Comparison of ENCODE assay signal across 14 cellular contexts in genomic region chr7:135971366-135971725, GRCh38. TPM values are rescaled to one million over a fixed set of nuclear protein-coding genes. Genes with fewer than 3 reads are reported as not detected.
DNase-seq lines count a peak whose midpoint lies in the region; ATAC-seq and TF ChIP-seq lines count a peak whose summit lies in the region.
"Had no signal": no experiment of that assay in that cellular context is flagged by ENCODE, and none has a peak within 500 bp of the region (broad histone marks: within the 10 kb centered on the region; RNA-seq: fewer than 3 reads in every experiment).

No MANE protein-coding gene starts in this region.

- intact Hi-C loops in MCF 10A (cut with micrococcal nuclease) = no loop called here

- DNase-seq in DMS79 (lab: John Stamatoyannopoulos, UW) (peak; percentile 4), DMS79 treated with DMSO at 0.1 percent for 48 hours (lab: John Stamatoyannopoulos, UW) (no peak), HL-60 (ENCODE audit: low read depth in 1 of 2, low spot score in 1 of 2) (peak in 1 of 2 experiments; percentile 34), memory B cell (ENCODE audit: low spot score in 2 of 2) (no peak), MCF 10A (ENCODE audit: unreplicated experiment) (no peak), WTC11 (ENCODE audit: low spot score) (no peak), GM10266 (ENCODE audit: extremely low spot score) (no peak)
- DNase-seq: DMS 273 treated with DMSO at 0.1 percent for 48 hours, NCI-H187 treated with DMSO at 0.1 percent for 48 hours had no signal

- peak; percentile 7 for ATAC-seq in HG02571 (IDR thresholded peaks at IDR 0.05; ENCODE audit: unreplicated experiment)
- ATAC-seq in memory B cell (ENCODE audit: low read depth) = no peak
- ATAC-seq in WTC11 = no peak

- no peak overlapping the region for H3K4me3 ChIP-seq in HL-60 (replicated peaks; ENCODE audit: insufficient read depth, low read length)
- H3K4me3 ChIP-seq: right atrium auricular region had no signal

- H3K9me3 Mint-ChIP-seq in memory B cell = no peaks in the 10 kb centered on the region
- no peaks in the 10 kb centered on the region for H3K9me3 Mint-ChIP-seq in MCF 10A (ENCODE audit: unreplicated experiment)
- no peaks in the 10 kb centered on the region for H3K9me3 Mint-ChIP-seq in WTC11
- H3K9me3 Mint-ChIP-seq: T-helper 2 cell treated with Interferon-gamma antibody and Interleukin-4, amounts not matched to agents 5 μg/mL and 100 μg/mL, for 36 hours had no signal

- POLR2A ChIA-PET in MCF 10A (lab: Yijun Ruan, JAX) = interaction anchor here (0.6 kb wide), 2 partner anchors 10 to 115 kb away, joined by 3 to 4 read pairs; no protein-coding TSS in a partner anchor
- POLR2A ChIA-PET in WTC11 (lab: Charles Lee) = no interaction called here

- peak overlapping the region; percentile 35 for H3K27ac Mint-ChIP-seq in memory B cell
- H3K27ac Mint-ChIP-seq in MCF 10A (ENCODE audit: low read depth, unreplicated experiment) = no peak overlapping the region
- no peak overlapping the region for H3K27ac Mint-ChIP-seq in WTC11
- H3K27ac Mint-ChIP-seq: activated naive CD8-positive, alpha-beta T cell; T-helper 2 cell treated with Interferon-gamma antibody and Interleukin-4, amounts not matched to agents 5 μg/mL and 100 μg/mL, for 36 hours had no signal

- CTCF ChIA-PET in MCF 10A (lab: Yijun Ruan, JAX) = no interaction called here
- CTCF ChIA-PET in WTC11 (lab: Charles Lee) = no interaction called here

- TF ChIP-seq CTCF in HL-60 (IDR thresholded peaks at IDR 0.05; ENCODE audit: insufficient read depth, low read length) = no peak
- TF ChIP-seq CTCF in MCF 10A (IDR thresholded peaks at IDR 0.05; ENCODE audit: unreplicated experiment) = no peak
- no peak for TF ChIP-seq CTCF in WTC11 (IDR thresholded peaks at IDR 0.05)
- no peak for TF ChIP-seq CTCF in GM10266 (IDR thresholded peaks at IDR 0.05; ENCODE audit: control insufficient read depth, insufficient read depth, low read depth, missing control alignments)

- BruUV-seq in MCF 10A (replicated peaks; lab: Mats Ljungman, UMichigan) = no TSS peak

- peak overlapping the region; percentile 47 for H3K4me3 Mint-ChIP-seq in memory B cell
- H3K4me3 Mint-ChIP-seq in MCF 10A (ENCODE audit: unreplicated experiment) = no peak overlapping the region
- H3K4me3 Mint-ChIP-seq in WTC11 = no peak overlapping the region
- H3K4me3 Mint-ChIP-seq: T-helper 2 cell treated with Interferon-gamma antibody and Interleukin-4, amounts not matched to agents 5 μg/mL and 100 μg/mL, for 36 hours had no signal

- H3K27ac ChIP-seq in HL-60 (replicated peaks) = peak overlapping the region; percentile 72
- H3K27ac ChIP-seq: 22Rv1, right atrium auricular region had no signal

- no peaks in the 10 kb centered on the region for H3K27me3 ChIP-seq in HL-60 (ENCODE audit: insufficient read depth, poor library complexity, severe bottlenecking)
- H3K27me3 ChIP-seq: right atrium auricular region had no signal

- H3K36me3 Mint-ChIP-seq in memory B cell (peaks cover 31% of the 10 kb centered on the region), MCF 10A (ENCODE audit: insufficient read depth, unreplicated experiment) (peaks cover 19% of the 10 kb centered on the region), WTC11 (peaks cover 7% of the 10 kb centered on the region; the same call in 1 of the 2 replicates)

- H3K27me3 Mint-ChIP-seq in memory B cell (no peaks in the 10 kb centered on the region), MCF 10A (ENCODE audit: insufficient read depth, unreplicated experiment) (no peaks in the 10 kb centered on the region), WTC11 (ENCODE audit: low read depth) (no peaks in the 10 kb centered on the region)
- H3K27me3 Mint-ChIP-seq: activated naive CD8-positive, alpha-beta T cell had no signal

- H3K4me1 Mint-ChIP-seq in memory B cell = peaks cover 43% of the 10 kb centered on the region
- H3K4me1 Mint-ChIP-seq in MCF 10A (ENCODE audit: insufficient read depth, unreplicated experiment) = peaks cover 28% of the 10 kb centered on the region
- peaks cover 12% of the 10 kb centered on the region for H3K4me1 Mint-ChIP-seq in WTC11

TF ChIP-seq in WTC11, 78 proteins besides CTCF, POLR2A, EP300 and RAD21:
- TF ChIP-seq ZNF317 (CRISPR knock-in tag; IDR thresholded peaks at IDR 0.05; ENCODE audit: borderline replicate concordance, low read depth) (no peak), HMGA2 (CRISPR knock-in tag; IDR thresholded peaks at IDR 0.05) (no peak), MAX (CRISPR knock-in tag; IDR thresholded peaks at IDR 0.05) (no peak), ATF3 (CRISPR knock-in tag; conservative IDR thresholded peaks at IDR 0.05) (no peak)

RNA-seq across cellular contexts. Expression of gene MTPN, which starts 5.8 kb away (rescaled TPM):
- 153 and 178 TPM in 2 replicates for total RNA-seq in MCF 10A (2022)
- total RNA-seq in WTC11 (2021) = 91.1 to 92.8 TPM (median 92.5 TPM) in 3 replicates
